In the genomic region with DNA sequence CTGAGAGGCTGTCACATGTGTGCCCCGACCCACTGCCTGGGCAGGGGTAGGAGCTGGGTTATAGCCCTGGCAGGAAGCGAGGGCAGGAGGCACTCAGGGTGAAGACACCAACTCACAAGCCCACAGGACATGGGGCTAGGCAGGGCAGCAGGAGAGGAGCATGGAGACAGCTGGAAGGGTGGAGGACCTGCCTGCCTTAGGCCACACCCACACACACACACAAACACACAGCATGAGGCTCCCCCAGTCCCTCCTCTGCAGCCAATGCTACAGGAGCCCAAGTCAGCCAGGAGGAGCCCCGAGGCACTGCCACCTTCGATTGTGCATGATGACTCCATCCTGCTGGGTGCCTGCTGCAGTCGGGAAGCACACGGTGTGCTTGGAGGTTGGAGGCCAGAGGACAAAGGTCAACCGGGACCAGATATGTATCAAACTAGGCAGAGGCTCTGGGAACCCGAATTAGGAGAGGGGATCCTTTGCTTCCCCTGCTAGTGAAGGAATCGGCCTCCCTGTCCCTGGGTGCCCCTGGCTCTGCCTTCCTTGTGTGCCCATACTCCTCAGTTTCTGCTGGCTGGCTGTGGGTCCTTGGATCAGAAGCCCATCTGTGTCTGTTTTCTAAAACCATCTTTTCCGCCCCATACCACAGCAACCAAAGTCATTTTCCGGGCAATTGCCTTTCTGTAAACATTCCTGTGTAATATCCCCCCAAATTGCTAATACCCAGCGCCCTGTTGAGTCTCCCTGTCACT, we compare ENCODE assay signal across 1 cellular context.
TF ChIP-seq lines count a peak whose summit lies in the region.

No MANE protein-coding gene starts in this region.

TF ChIP-seq in SK-N-SH treated with all-trans-retinoic acid at 6 μM for 48 hours, 23 proteins besides CTCF, POLR2A, EP300 and RAD21 (continued from another document):
- TF ChIP-seq RARB (CRISPR knock-in tag; IDR thresholded peaks at IDR 0.05) (no peak), ESRRG (CRISPR knock-in tag; IDR thresholded peaks at IDR 0.05) (no peak), ISL1 (CRISPR knock-in tag; IDR thresholded peaks at IDR 0.05) (no peak), ZNF565 (CRISPR knock-in tag; conservative IDR thresholded peaks at IDR 0.05; ENCODE audit: low read depth) (no peak), OSR1 (CRISPR knock-in tag; IDR thresholded peaks at IDR 0.05) (no peak), ZFP3 (CRISPR knock-in tag; IDR thresholded peaks at IDR 0.05) (no peak), TCF4 (CRISPR knock-in tag; IDR thresholded peaks at IDR 0.05; ENCODE audit: borderline replicate concordance) (no peak), PPARA (CRISPR knock-in tag; IDR thresholded peaks at IDR 0.05; ENCODE audit: borderline replicate concordance) (no peak), CSDC2 (CRISPR knock-in tag; IDR thresholded peaks at IDR 0.05) (no peak)
- TF ChIP-seq, protein P1, sequence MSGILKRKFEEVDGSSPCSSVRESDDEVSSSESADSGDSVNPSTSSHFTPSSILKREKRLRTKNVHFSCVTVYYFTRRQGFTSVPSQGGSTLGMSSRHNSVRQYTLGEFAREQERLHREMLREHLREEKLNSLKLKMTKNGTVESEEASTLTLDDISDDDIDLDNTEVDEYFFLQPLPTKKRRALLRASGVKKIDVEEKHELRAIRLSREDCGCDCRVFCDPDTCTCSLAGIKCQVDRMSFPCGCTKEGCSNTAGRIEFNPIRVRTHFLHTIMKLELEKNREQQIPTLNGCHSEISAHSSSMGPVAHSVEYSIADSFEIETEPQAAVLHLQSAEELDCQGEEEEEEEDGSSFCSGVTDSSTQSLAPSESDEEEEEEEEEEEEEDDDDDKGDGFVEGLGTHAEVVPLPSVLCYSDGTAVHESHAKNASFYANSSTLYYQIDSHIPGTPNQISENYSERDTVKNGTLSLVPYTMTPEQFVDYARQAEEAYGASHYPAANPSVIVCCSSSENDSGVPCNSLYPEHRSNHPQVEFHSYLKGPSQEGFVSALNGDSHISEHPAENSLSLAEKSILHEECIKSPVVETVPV (CRISPR knock-in tag; IDR thresholded peaks at IDR 0.05) = no peak
- TF ChIP-seq, protein P2, sequence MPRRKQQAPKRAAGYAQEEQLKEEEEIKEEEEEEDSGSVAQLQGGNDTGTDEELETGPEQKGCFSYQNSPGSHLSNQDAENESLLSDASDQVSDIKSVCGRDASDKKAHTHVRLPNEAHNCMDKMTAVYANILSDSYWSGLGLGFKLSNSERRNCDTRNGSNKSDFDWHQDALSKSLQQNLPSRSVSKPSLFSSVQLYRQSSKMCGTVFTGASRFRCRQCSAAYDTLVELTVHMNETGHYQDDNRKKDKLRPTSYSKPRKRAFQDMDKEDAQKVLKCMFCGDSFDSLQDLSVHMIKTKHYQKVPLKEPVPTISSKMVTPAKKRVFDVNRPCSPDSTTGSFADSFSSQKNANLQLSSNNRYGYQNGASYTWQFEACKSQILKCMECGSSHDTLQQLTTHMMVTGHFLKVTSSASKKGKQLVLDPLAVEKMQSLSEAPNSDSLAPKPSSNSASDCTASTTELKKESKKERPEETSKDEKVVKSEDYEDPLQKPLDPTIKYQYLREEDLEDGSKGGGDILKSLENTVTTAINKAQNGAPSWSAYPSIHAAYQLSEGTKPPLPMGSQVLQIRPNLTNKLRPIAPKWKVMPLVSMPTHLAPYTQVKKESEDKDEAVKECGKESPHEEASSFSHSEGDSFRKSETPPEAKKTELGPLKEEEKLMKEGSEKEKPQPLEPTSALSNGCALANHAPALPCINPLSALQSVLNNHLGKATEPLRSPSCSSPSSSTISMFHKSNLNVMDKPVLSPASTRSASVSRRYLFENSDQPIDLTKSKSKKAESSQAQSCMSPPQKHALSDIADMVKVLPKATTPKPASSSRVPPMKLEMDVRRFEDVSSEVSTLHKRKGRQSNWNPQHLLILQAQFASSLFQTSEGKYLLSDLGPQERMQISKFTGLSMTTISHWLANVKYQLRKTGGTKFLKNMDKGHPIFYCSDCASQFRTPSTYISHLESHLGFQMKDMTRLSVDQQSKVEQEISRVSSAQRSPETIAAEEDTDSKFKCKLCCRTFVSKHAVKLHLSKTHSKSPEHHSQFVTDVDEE (CRISPR knock-in tag; IDR thresholded peaks at IDR 0.05) = no peak
